ENCODE assay signal across 13 cellular contexts in the genomic region with DNA sequence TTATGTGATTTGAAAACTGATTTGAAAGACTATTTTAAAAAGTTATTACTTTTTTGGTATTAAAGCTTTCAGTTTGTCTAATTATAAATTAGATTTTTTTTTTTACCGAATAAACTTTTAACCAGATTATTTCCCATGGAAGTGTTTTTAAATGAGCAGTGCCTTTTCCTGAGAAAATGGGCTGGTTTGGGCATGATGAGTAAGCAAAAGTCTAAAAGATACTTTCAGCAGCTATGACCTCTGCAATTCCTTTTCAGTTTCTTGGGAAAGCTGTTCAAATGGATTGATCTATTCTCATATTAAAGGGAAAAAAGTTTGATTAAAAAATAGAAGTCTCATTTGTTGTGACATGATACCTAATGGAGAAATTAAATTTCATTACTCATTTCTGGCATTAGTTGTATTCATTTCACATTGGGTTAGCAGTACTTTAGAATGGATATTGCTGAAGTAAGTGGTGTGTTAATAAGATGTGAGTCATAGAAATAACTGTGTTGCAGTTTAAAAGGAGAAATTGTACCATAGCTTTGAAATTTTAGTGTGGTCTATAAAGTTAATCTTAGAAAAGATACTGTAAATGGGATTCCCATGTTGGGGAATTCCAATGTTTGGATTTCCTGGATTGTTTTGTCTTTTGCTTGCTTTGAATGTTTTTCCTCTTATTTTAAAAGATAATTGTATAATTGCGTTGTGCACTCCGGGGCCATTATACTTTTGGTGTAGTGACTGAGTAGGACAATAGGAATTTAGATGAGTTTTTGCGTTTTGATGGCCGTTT. TPM values are rescaled to one million over a fixed set of nuclear protein-coding genes. Genes with fewer than 3 reads are reported as not detected.
A peak's percentile ranks its signal among the peaks of the same experiment; 100 is the strongest.
DNase-seq lines count a peak whose midpoint lies in the region; ATAC-seq and TF ChIP-seq lines count a peak whose summit lies in the region.
"Had no signal": no experiment of that assay in that cellular context is flagged by ENCODE, and none has a peak within 500 bp of the region (broad histone marks: within the 10 kb centered on the region; RNA-seq: fewer than 3 reads in every experiment).

No MANE protein-coding gene starts in this region.

- no peaks in the 10 kb centered on the region for H3K27me3 ChIP-seq in PC-3 (ENCODE audit: low read length)
- H3K27me3 ChIP-seq in neural progenitor cell, result no peaks in the 10 kb centered on the region

- H3F3A ChIP-seq in PC-3 (ENCODE audit: low read length, unreplicated experiment), result peaks cover 39% of the 10 kb centered on the region
- peaks cover 18% of the 10 kb centered on the region for H3F3A ChIP-seq in neural progenitor cell (ENCODE audit: low read depth)

- H3K9me3 ChIP-seq in PC-3 (ENCODE audit: low read length) (no peaks in the 10 kb centered on the region), neural progenitor cell (ENCODE audit: low read depth) (no peaks in the 10 kb centered on the region)

- H3K4me2 ChIP-seq in PC-3 (ENCODE audit: low read length) (peak overlapping the region; percentile 82), neural progenitor cell (peak overlapping the region; percentile 20)

- H3K4me3 ChIP-seq in PC-3 (ENCODE audit: low read length) (peak overlapping the region; percentile 9; the same call in 1 of the 2 replicates), neural progenitor cell (no peak overlapping the region)

- BruUV-seq in PC-3 (replicated peaks; lab: Mats Ljungman, UMichigan), result no TSS peak

- POLR2A ChIA-PET in PC-3 (lab: Charles Lee; ENCODE audit: unreplicated experiment), result no interaction called here

- H4K20me1 ChIP-seq in PC-3 (ENCODE audit: low read length) (0 out of 2 replicates have a peak, but pooled peaks cover 8% of the 10 kb centered on the region), neural progenitor cell (ENCODE audit: low read depth) (peaks cover 7% of the 10 kb centered on the region)

- no peak overlapping the region for H3K4me3 Mint-ChIP-seq in neural progenitor cell
- H3K4me3 Mint-ChIP-seq: neural crest cell had no signal

- H3K27me3 Mint-ChIP-seq in neural progenitor cell (ENCODE audit: insufficient read depth, low read depth), result no peaks in the 10 kb centered on the region

- H3K9ac ChIP-seq in PC-3 (ENCODE audit: low read length) (peak overlapping the region; percentile 62), neural progenitor cell (no peak overlapping the region)

- ATAC-seq in PC-3, result peak; percentile 67
- no peak for ATAC-seq in GM21423 (IDR thresholded peaks at IDR 0.05; ENCODE audit: unreplicated experiment)
- no peak for ATAC-seq in HG02840 (IDR thresholded peaks at IDR 0.05; ENCODE audit: low FRiP score, unreplicated experiment)

- peaks cover 36% of the 10 kb centered on the region for H3K9me3 Mint-ChIP-seq in neural progenitor cell

- H3K36me3 ChIP-seq in PC-3 (ENCODE audit: low read depth, low read length) (peaks cover 18% of the 10 kb centered on the region), neural progenitor cell (no peaks in the 10 kb centered on the region)

- intact Hi-C loops in PC-3 (cut with micrococcal nuclease), result loop anchor here (2.0 kb wide), 1 partner anchor 20 kb away; a partner anchor contains a TSS

- no peak overlapping the region for H2AFZ ChIP-seq in PC-3 (ENCODE audit: low read length)
- no peak overlapping the region for H2AFZ ChIP-seq in neural progenitor cell (replicated peaks)

- H3K9me2 ChIP-seq in PC-3 (replicated peaks; ENCODE audit: low read length), result no peaks in the 10 kb centered on the region

- CTCF ChIA-PET in PC-3 (lab: Charles Lee), result interaction anchor here (0.8 to 1.1 kb wide), 2 partner anchors 147 to 154 kb away, joined by 3 to 4 read pairs; no protein-coding TSS in a partner anchor

- H3K4me1 Mint-ChIP-seq in neural progenitor cell, result no peaks in the 10 kb centered on the region

- H3K36me3 Mint-ChIP-seq in neural progenitor cell, result peaks cover 24% of the 10 kb centered on the region

- H3K4me1 ChIP-seq in PC-3 (ENCODE audit: insufficient read depth, low read length), result peaks cover 52% of the 10 kb centered on the region
- peaks cover 19% of the 10 kb centered on the region for H3K4me1 ChIP-seq in neural progenitor cell

- H3K79me2 ChIP-seq in PC-3 (ENCODE audit: low read length) (peaks cover 100% of the 10 kb centered on the region), neural progenitor cell (ENCODE audit: low read depth) (peaks cover 100% of the 10 kb centered on the region)

- H3K27ac Mint-ChIP-seq in neural progenitor cell, result no peak overlapping the region

- H3K27ac ChIP-seq in PC-3 (ENCODE audit: low read length), result peak overlapping the region; percentile 88
- no peak overlapping the region for H3K27ac ChIP-seq in neural progenitor cell

- TF ChIP-seq CTCF in PC-3 (conservative IDR thresholded peaks at IDR 0.05; ENCODE audit: low read depth, low read length), result no peak
- no peak for TF ChIP-seq CTCF in neural progenitor cell (IDR thresholded peaks at IDR 0.05)

- peak; percentile 83 for DNase-seq in EH (ENCODE audit: low read depth)
- peak; percentile 82 for DNase-seq in PC-3
- peak; percentile 24 to 58 for DNase-seq in dermis microvascular lymphatic vessel endothelial cell (ENCODE audit: low read depth in 2 of 2)
- DNase-seq in neural progenitor cell (ENCODE audit: low spot score), result no peak
- no peak for DNase-seq in stimulated activated CD4-positive, alpha-beta T cell treated with anti-CD3 and anti-CD28 coated beads, Interleukin-4, amount 100 ng/mL, for 1 hour
- DNase-seq in foreskin melanocyte, result no peak
- DNase-seq: activated gamma-delta T cell, DMS153, Karpas-422, NCI-H345 had no signal

RNA-seq across cellular contexts. Expression of a gene that starts 21.0 kb away (rescaled TPM):
- total RNA-seq in PC-3 (2014; rRNA removed), result 249 and 251 TPM in 2 replicates
- total RNA-seq in dermis microvascular lymphatic vessel endothelial cell, result 95.2 and 111 TPM in 2 replicates
- total RNA-seq in neural progenitor cell (ENCODE audit: low replicate concordance), result 136 and 191 TPM in 2 replicates

Comparison
In these comparisons a context has a peak if more than half of its experiments do, and no peak if none do; other contexts are left out.
1. DNase-seq: peak in EH (single experiment), PC-3 (single experiment) and dermis microvascular lymphatic vessel endothelial cell (2 of 2); none in neural progenitor cell (single experiment), stimulated activated CD4-positive, alpha-beta T cell treated with anti-CD3 and anti-CD28 coated beads, Interleukin-4, amount 100 ng/mL, for 1 hour (single experiment) and foreskin melanocyte (single experiment).